8 cellular contexts compared by ENCODE assay signal in genomic region chr20:13771853-13772453, GRCh38. TPM values are rescaled to one million over a fixed set of nuclear protein-coding genes. Genes with fewer than 3 reads are reported as not detected.
DNase-seq lines count a peak whose midpoint lies in the region; ATAC-seq and TF ChIP-seq lines count a peak whose summit lies in the region.

No MANE protein-coding gene starts in this region.

- H3K4me2 ChIP-seq in hepatocyte: no peak overlapping the region

- no peak overlapping the region for H3K4me3 ChIP-seq in hepatocyte

- no peaks in the 10 kb centered on the region for H4K20me1 ChIP-seq in hepatocyte (ENCODE audit: insufficient read depth, poor library complexity, severe bottlenecking)

- no peaks in the 10 kb centered on the region for H3K4me1 ChIP-seq in hepatocyte (ENCODE audit: insufficient read depth)

- 71% methylated on average over 4 of the region's 4 CpGs for whole genome bisulfite sequencing in hepatocyte (ENCODE audit: low lambda C conversion rate, missing lambda C conversion rate)

- no peaks in the 10 kb centered on the region for H3K79me2 ChIP-seq in hepatocyte

- ATAC-seq in SK-N-SH treated with all-trans-retinoic acid at 6 μM for 48 hours: 0 out of 3 replicates have a peak, but pooled peaks have one; percentile 53
- ATAC-seq in GM21576 (IDR thresholded peaks at IDR 0.05; ENCODE audit: unreplicated experiment): no peak
- ATAC-seq in HG03565 (IDR thresholded peaks at IDR 0.05; ENCODE audit: unreplicated experiment): no peak
- ATAC-seq in HG03342 (IDR thresholded peaks at IDR 0.05; ENCODE audit: unreplicated experiment): no peak

- H3K27ac ChIP-seq in hepatocyte: no peak overlapping the region

- TF ChIP-seq CTCF in hepatocyte (IDR thresholded peaks at IDR 0.05; ENCODE audit: poor library complexity): peak; percentile 59

- DNase-seq in ELR (ENCODE audit: low read depth): peak; percentile 62
- peak; percentile 33 for DNase-seq in KG1 (lab: John Stamatoyannopoulos, UW)
- DNase-seq in hepatocyte (ENCODE audit: low spot score): peak; percentile 49
- no peak for DNase-seq in activated naive CD4-positive, alpha-beta T cell treated with anti-CD3 and anti-CD28 coated beads, Interleukin-2, amount 50 U/mL, for 16 hours

- no peaks in the 10 kb centered on the region for H3K36me3 ChIP-seq in hepatocyte (replicated peaks; ENCODE audit: insufficient read depth, low read depth)

- peaks cover under 1% of the 10 kb centered on the region for H3K9me3 ChIP-seq in hepatocyte (ENCODE audit: low read depth)

- no peaks in the 10 kb centered on the region for H3K9me2 ChIP-seq in hepatocyte (replicated peaks; ENCODE audit: insufficient read depth)

- H2AFZ ChIP-seq in hepatocyte: no peak overlapping the region

- H3K27me3 ChIP-seq in hepatocyte: no peaks in the 10 kb centered on the region

TF ChIP-seq in SK-N-SH treated with all-trans-retinoic acid at 6 μM for 48 hours, 23 proteins besides CTCF, POLR2A, EP300 and RAD21:
- TF ChIP-seq RARB (CRISPR knock-in tag; IDR thresholded peaks at IDR 0.05) (no peak), ZFP3 (CRISPR knock-in tag; IDR thresholded peaks at IDR 0.05) (no peak), SNAI2 (CRISPR knock-in tag; IDR thresholded peaks at IDR 0.05) (no peak), ISL1 (CRISPR knock-in tag; IDR thresholded peaks at IDR 0.05) (0 out of 2 replicates have a peak, but pooled peaks have one; percentile 10)

RNA-seq across cellular contexts. Expression of gene ESF1, which starts 12.8 kb away (rescaled TPM):
- total RNA-seq in hepatocyte: 9.3 and 11.8 TPM in 2 replicates
- 6.8 and 8.7 TPM in 2 replicates for polyA plus RNA-seq in hepatocyte

RNA-seq across cellular contexts. Expression of gene NDUFAF5, which starts 12.9 kb away (rescaled TPM):
- total RNA-seq in hepatocyte: 16.6 and 19.9 TPM in 2 replicates
- polyA plus RNA-seq in hepatocyte: 21.3 and 21.7 TPM in 2 replicates
